ENCODE assay signal across 1 cellular context in genomic region chr17:50205931-50206505, GRCh38.
TF ChIP-seq lines count a peak whose summit lies in the region.

No MANE protein-coding gene starts in this region.

TF ChIP-seq in IMR-90, 13 proteins besides CTCF, POLR2A, EP300 and RAD21 (continued from another document):
- no peak for TF ChIP-seq RCOR1 (IDR thresholded peaks at IDR 0.05; ENCODE audit: insufficient replicate concordance, low read length)
- TF ChIP-seq SMC3 (IDR thresholded peaks at IDR 0.05; ENCODE audit: low read depth, low read length), result no peak
- TF ChIP-seq FOS (IDR thresholded peaks at IDR 0.05; ENCODE audit: low read depth, low read length), result no peak
- no peak for TF ChIP-seq NFE2L2 (IDR thresholded peaks at IDR 0.05; ENCODE audit: low read depth, low read length)
- no peak for TF ChIP-seq CHD1 (IDR thresholded peaks at IDR 0.05; ENCODE audit: low read depth, low read length)
- no peak for TF ChIP-seq RFX5 (IDR thresholded peaks at IDR 0.05; ENCODE audit: low read depth, low read length)
- TF ChIP-seq, protein P1, sequence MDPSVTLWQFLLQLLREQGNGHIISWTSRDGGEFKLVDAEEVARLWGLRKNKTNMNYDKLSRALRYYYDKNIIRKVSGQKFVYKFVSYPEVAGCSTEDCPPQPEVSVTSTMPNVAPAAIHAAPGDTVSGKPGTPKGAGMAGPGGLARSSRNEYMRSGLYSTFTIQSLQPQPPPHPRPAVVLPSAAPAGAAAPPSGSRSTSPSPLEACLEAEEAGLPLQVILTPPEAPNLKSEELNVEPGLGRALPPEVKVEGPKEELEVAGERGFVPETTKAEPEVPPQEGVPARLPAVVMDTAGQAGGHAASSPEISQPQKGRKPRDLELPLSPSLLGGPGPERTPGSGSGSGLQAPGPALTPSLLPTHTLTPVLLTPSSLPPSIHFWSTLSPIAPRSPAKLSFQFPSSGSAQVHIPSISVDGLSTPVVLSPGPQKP (IDR thresholded peaks at IDR 0.05; ENCODE audit: borderline replicate concordance, low read depth, low read length), result no peak
- TF ChIP-seq MXI1 (IDR thresholded peaks at IDR 0.05; ENCODE audit: borderline replicate concordance, low read depth, low read length), result no peak
- no peak for TF ChIP-seq CEBPB (IDR thresholded peaks at IDR 0.05; ENCODE audit: low read depth, low read length)
- no peak for TF ChIP-seq MAFK (IDR thresholded peaks at IDR 0.05; ENCODE audit: low read depth, low read length)
- TF ChIP-seq BHLHE40 (IDR thresholded peaks at IDR 0.05; ENCODE audit: low read depth, low read length), result no peak
